Comparison of ENCODE assay signal across 15 cellular contexts in the genomic region with DNA sequence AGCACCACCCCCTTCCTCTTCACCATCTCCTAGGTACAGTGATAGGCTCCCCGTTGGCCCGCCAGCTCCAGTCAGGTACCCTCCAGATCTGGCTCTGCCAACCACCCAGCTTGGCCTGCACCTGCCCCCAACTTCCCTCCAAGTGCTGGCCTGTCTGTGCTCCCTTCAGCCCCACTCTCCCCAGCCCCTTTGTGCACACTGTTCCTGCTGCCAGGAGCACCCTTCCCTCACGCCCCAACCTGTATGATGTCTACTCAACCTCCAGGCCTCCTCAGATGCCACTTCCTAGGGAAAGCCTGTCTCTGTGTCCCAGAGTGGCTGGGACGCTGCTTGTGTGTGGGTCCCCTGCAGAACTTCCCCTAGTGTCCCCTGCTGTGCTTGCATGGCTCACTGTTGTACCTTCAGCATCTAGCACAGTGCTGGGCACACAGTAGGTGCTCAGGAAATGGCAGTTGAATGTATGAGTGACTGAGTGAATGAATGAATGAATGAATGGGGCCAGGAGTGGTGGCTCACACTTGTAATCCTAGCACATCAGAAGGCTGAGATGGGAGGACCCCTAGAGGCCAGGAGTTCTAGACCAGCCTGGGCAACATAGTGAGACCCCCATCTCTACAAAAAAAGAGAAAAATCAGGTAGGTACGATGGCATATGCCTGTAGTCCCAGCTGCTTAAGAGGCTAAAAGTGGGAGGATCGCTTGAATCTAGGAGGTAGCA. TPM values are rescaled to one million over a fixed set of nuclear protein-coding genes. Genes with fewer than 3 reads are reported as not detected.
A peak's percentile ranks its signal among the peaks of the same experiment; 100 is the strongest.
DNase-seq lines count a peak whose midpoint lies in the region; ATAC-seq, FAIRE-seq and TF ChIP-seq lines count a peak whose summit lies in the region.
"Had no signal": no experiment of that assay in that cellular context is flagged by ENCODE, and none has a peak within 500 bp of the region (broad histone marks: within the 10 kb centered on the region; RNA-seq: fewer than 3 reads in every experiment).

No MANE protein-coding gene starts in this region.

- peaks cover 62% of the 10 kb centered on the region for H3K4me1 ChIP-seq in CD4-positive, CD25-positive, alpha-beta regulatory T cell (ENCODE audit: control insufficient read depth, insufficient read depth, low read length, poor library complexity, severe bottlenecking)
- H3K4me1 ChIP-seq: adrenal gland, prostate gland had no signal

- DNase-seq in CD4-positive, CD25-positive, alpha-beta regulatory T cell, result no peak
- DNase-seq in GM12891 (ENCODE audit: insufficient read length, low spot score) (no peak), natural killer cell (no peak), activated T-cell treated with anti-CD3 and anti-CD28 coated beads for 4 hours (no peak)
- DNase-seq: erythroblast had no signal

- no peak for TF ChIP-seq CTCF in natural killer cell (IDR thresholded peaks at IDR 0.05)

- H3K9me3 Mint-ChIP-seq in CD4-positive, CD25-positive, alpha-beta regulatory T cell, result no peaks in the 10 kb centered on the region
- no peaks in the 10 kb centered on the region for H3K9me3 Mint-ChIP-seq in activated T-helper 17 cell treated with anti-CD3 and anti-CD28 coated beads, Interleukin-2, amount 50 U/mL, for 72 hours
- no peaks in the 10 kb centered on the region for H3K9me3 Mint-ChIP-seq in natural killer cell

- no peaks in the 10 kb centered on the region for H3K27me3 ChIP-seq in CD4-positive, CD25-positive, alpha-beta regulatory T cell (ENCODE audit: control insufficient read depth, insufficient read depth, low read length)
- H3K27me3 ChIP-seq: MG63 had no signal

- no peaks in the 10 kb centered on the region for H3K27me3 Mint-ChIP-seq in CD4-positive, CD25-positive, alpha-beta regulatory T cell
- H3K27me3 Mint-ChIP-seq in activated T-helper 17 cell treated with anti-CD3 and anti-CD28 coated beads, Interleukin-2, amount 50 U/mL, for 72 hours, result no peaks in the 10 kb centered on the region
- H3K27me3 Mint-ChIP-seq in natural killer cell (ENCODE audit: low read depth in 2 of 2), result no peaks in the 10 kb centered on the region

- H3K4me3 ChIP-seq in CD4-positive, CD25-positive, alpha-beta regulatory T cell (ENCODE audit: low read depth, low read length), result peak overlapping the region; percentile 89
- H3K4me3 ChIP-seq: adrenal gland, MG63, mucosa of descending colon, prostate gland had no signal

- no peak for TF ChIP-seq POLR2A in GM12891 (IDR thresholded peaks at IDR 0.05; ENCODE audit: low read depth, low read length)

- H3K27ac Mint-ChIP-seq in CD4-positive, CD25-positive, alpha-beta regulatory T cell, result peak overlapping the region; percentile 96 to 99 (median 97)
- H3K27ac Mint-ChIP-seq in activated T-helper 17 cell treated with anti-CD3 and anti-CD28 coated beads, Interleukin-2, amount 50 U/mL, for 72 hours, result no peak overlapping the region
- H3K27ac Mint-ChIP-seq in natural killer cell, result peak overlapping the region; percentile 96 to 97

- H3K4me3 Mint-ChIP-seq in CD4-positive, CD25-positive, alpha-beta regulatory T cell, result peak overlapping the region; percentile 50 to 98 (median 89)
- peak overlapping the region; percentile 83 for H3K4me3 Mint-ChIP-seq in activated T-helper 17 cell treated with anti-CD3 and anti-CD28 coated beads, Interleukin-2, amount 50 U/mL, for 72 hours
- H3K4me3 Mint-ChIP-seq in natural killer cell, result peak overlapping the region; percentile 90

- H3K9me3 ChIP-seq in CD4-positive, CD25-positive, alpha-beta regulatory T cell (ENCODE audit: control insufficient read depth in 2 of 2, low read length in 2 of 2), result no peaks in the 10 kb centered on the region
- H3K9me3 ChIP-seq: adrenal gland, MG63, mucosa of descending colon, prostate gland had no signal

- ATAC-seq in CD4-positive, CD25-positive, alpha-beta regulatory T cell (ENCODE audit: low read depth in 2 of 2), result no peak
- ATAC-seq in activated T-helper 17 cell treated with anti-CD3 and anti-CD28 coated beads, Interleukin-2, amount 50 U/mL, for 72 hours (replicated peaks), result no peak
- ATAC-seq in natural killer cell (no peak), HG03097 (IDR thresholded peaks at IDR 0.05; ENCODE audit: low FRiP score, unreplicated experiment) (no peak), HG02763 (IDR thresholded peaks at IDR 0.05; ENCODE audit: unreplicated experiment) (no peak)

- H3K36me3 ChIP-seq in CD4-positive, CD25-positive, alpha-beta regulatory T cell (ENCODE audit: control insufficient read depth, insufficient read depth, low read length), result peaks cover 39% of the 10 kb centered on the region
- H3K36me3 ChIP-seq: adrenal gland, MG63, prostate gland had no signal

- peaks cover 12% of the 10 kb centered on the region for H3K36me3 Mint-ChIP-seq in CD4-positive, CD25-positive, alpha-beta regulatory T cell
- peaks cover 13% of the 10 kb centered on the region for H3K36me3 Mint-ChIP-seq in activated T-helper 17 cell treated with anti-CD3 and anti-CD28 coated beads, Interleukin-2, amount 50 U/mL, for 72 hours (ENCODE audit: low read depth)
- peaks cover 6% of the 10 kb centered on the region for H3K36me3 Mint-ChIP-seq in natural killer cell

- FAIRE-seq in GM12891 (lab: Jason Lieb, UNC), result peak; percentile 69

- H3K27ac ChIP-seq in CD4-positive, CD25-positive, alpha-beta regulatory T cell (ENCODE audit: insufficient read depth, low read length, poor library complexity, severe bottlenecking), result no peak overlapping the region
- H3K27ac ChIP-seq: adrenal gland, C4-2B, prostate gland had no signal

- H3K4me1 Mint-ChIP-seq in CD4-positive, CD25-positive, alpha-beta regulatory T cell, result peaks cover 10 to 65% (median 29%) of the 10 kb centered on the region in 4 donors
- peaks cover 35% of the 10 kb centered on the region for H3K4me1 Mint-ChIP-seq in activated T-helper 17 cell treated with anti-CD3 and anti-CD28 coated beads, Interleukin-2, amount 50 U/mL, for 72 hours
- peaks cover 48 to 50% of the 10 kb centered on the region in 2 donors for H3K4me1 Mint-ChIP-seq in natural killer cell

- intact Hi-C loops in natural killer cell (cut with micrococcal nuclease), result no loop called here

TF ChIP-seq in GM12891, 5 proteins besides CTCF, POLR2A, EP300 and RAD21:
- TF ChIP-seq POU2F2 (IDR thresholded peaks at IDR 0.05; ENCODE audit: low read depth, low read length) (no peak), POLR2AphosphoS5 (IDR thresholded peaks at IDR 0.05; ENCODE audit: low read depth, low read length) (no peak), TAF1 (IDR thresholded peaks at IDR 0.05; ENCODE audit: low read depth, low read length) (no peak), PAX5 (IDR thresholded peaks at IDR 0.05; ENCODE audit: insufficient read depth, low read length, severe bottlenecking) (no peak), SPI1 (IDR thresholded peaks at IDR 0.05; ENCODE audit: low read depth, low read length) (no peak)

RNA-seq across cellular contexts. Expression of gene ZBP1, which starts 3.0 kb away (rescaled TPM):
- 67.0 TPM for total RNA-seq in CD4-positive, CD25-positive, alpha-beta regulatory T cell
- polyA plus RNA-seq in CD4-positive, CD25-positive, alpha-beta regulatory T cell, result 10 to 100 TPM; 12.4 to 33.1 (median 20.3) TPM
- 2.2 TPM for polyA plus RNA-seq in GM12891 (2012; ENCODE audit: low read depth, missing spikeins)
- 1 to 10 TPM; 1.0 to 1.7 TPM for total RNA-seq in activated T-helper 17 cell treated with anti-CD3 and anti-CD28 coated beads, Interleukin-2, amount 50 U/mL, for 72 hours
- total RNA-seq in natural killer cell, result 10 to 100 TPM; 95.4 to 99.7 (median 97.8) TPM

RNA-seq across cellular contexts. Expression of gene PCK1, which starts 56.3 kb away (rescaled TPM):
- not detected for total RNA-seq in CD4-positive, CD25-positive, alpha-beta regulatory T cell
- not detected for polyA plus RNA-seq in CD4-positive, CD25-positive, alpha-beta regulatory T cell
- not detected for polyA plus RNA-seq in GM12891 (2012; ENCODE audit: low read depth, missing spikeins)
- total RNA-seq in activated T-helper 17 cell treated with anti-CD3 and anti-CD28 coated beads, Interleukin-2, amount 50 U/mL, for 72 hours, result not detected
- total RNA-seq in natural killer cell, result not detected
- total RNA-seq: activated CD8-positive, alpha-beta memory T cell treated with anti-CD3 and anti-CD28 coated beads for 36 hours had no signal
- polyA plus RNA-seq: keratinocyte had no signal

Comparison
In these comparisons a context has a peak if more than half of its experiments do, and no peak if none do; other contexts are left out.
1. RNA of gene ZBP1, which starts 3.0 kb away (total RNA-seq): 95.4 to 99.7 TPM in natural killer cell and 67.0 TPM in CD4-positive, CD25-positive, alpha-beta regulatory T cell (single experiment); 1.0 to 1.7 TPM in activated T-helper 17 cell treated with anti-CD3 and anti-CD28 coated beads, Interleukin-2, amount 50 U/mL, for 72 hours; every median in the first group is over 10 times any median in the second.
2. Peak in every context shown above with its lines, with median percentiles within 50 percentile points of each other: H3K4me3 Mint-ChIP-seq.